Comparison of ENCODE assay signal across 1 cellular context in the genomic region with DNA sequence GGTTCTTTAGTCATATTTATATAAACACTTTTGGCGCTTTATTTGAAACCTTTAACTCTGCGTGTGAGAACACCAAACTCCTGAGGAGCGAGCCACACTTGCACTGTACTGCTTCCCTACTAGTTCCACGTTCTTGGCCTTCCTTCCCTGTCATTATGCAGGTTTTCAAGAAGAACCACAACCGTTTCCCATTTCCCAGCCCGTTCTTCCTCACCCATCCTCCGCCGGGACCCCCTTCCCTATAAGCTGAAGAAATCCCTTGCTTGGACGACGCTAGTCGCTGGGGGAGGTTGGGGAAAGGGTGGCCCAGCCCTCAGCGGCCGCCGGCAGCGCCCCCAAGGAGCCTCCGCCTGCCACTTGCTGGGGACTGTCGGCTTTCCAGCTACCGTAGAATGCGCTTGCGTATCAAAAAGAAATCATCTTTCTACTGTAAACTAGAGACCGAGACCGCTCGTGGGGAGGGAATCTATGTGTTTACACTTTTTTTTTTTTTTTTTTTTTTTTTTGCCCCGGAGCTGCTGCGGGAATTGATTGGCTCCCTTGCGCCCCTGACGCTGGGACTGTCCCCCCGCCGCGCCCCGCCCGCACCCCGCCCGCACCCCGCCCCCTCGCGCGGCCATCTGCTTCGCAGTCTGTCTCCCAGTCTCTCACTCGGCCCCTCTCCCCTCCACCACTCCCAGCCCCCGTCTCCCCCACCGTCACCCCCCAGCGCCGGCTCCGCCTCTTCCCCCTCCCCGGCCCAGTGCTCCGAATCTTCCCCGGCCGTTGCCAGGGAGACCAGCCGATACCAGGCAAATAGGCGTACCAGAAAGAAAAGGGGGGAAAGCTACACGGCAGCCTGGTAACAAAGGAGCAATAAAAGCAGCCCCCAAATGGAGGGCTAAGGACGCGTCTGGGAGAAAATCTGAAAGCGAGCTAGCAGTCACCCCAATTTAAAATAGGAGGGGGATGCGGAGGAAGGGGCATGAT.
A peak's percentile ranks its signal among the peaks of the same experiment; 100 is the strongest.
TF ChIP-seq lines count a peak whose summit lies in the region.

No MANE protein-coding gene starts in this region.

TF ChIP-seq in HCT116, 20 proteins besides CTCF, POLR2A, EP300 and RAD21 (continued from another document):
- TF ChIP-seq FOSL1 (IDR thresholded peaks at IDR 0.05; ENCODE audit: low read depth) (no peak), TCF7L2 (IDR thresholded peaks at IDR 0.05; ENCODE audit: borderline replicate concordance, extremely low read depth, insufficient read depth, insufficient read length) (no peak)
- TF ChIP-seq, protein P1, sequence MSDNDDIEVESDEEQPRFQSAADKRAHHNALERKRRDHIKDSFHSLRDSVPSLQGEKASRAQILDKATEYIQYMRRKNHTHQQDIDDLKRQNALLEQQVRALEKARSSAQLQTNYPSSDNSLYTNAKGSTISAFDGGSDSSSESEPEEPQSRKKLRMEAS (IDR thresholded peaks at IDR 0.05): peak; percentile 59; the same call in 1 of the 2 replicates
- TF ChIP-seq, protein P2, sequence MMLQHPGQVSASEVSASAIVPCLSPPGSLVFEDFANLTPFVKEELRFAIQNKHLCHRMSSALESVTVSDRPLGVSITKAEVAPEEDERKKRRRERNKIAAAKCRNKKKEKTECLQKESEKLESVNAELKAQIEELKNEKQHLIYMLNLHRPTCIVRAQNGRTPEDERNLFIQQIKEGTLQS (IDR thresholded peaks at IDR 0.05): no peak
